In genomic region chr2:43676322-43677050, GRCh38 we compare ENCODE assay signal across 8 cellular contexts. TPM values are rescaled to one million over a fixed set of nuclear protein-coding genes. Genes with fewer than 3 reads are reported as not detected.
A peak's percentile ranks its signal among the peaks of the same experiment; 100 is the strongest.
DNase-seq lines count a peak whose midpoint lies in the region; ATAC-seq and TF ChIP-seq lines count a peak whose summit lies in the region.

C1GALT1C1L (minus strand) TSS chr2:43676429; CDS start chr2:43676322, 107 bp downstream.

- H3K36me3 Mint-ChIP-seq in osteocyte (ENCODE audit: unreplicated experiment) = peaks cover 5% of the 10 kb centered on the region

- H3K9me3 ChIP-seq in upper lobe of left lung = no peaks in the 10 kb centered on the region

- H3K27me3 Mint-ChIP-seq in osteocyte (ENCODE audit: unreplicated experiment) = peaks cover 10% of the 10 kb centered on the region

- TF ChIP-seq EP300 in upper lobe of left lung (IDR thresholded peaks at IDR 0.05) = no peak

- TF ChIP-seq CTCF in fibroblast of the aortic adventitia (IDR thresholded peaks at IDR 0.05; ENCODE audit: insufficient read depth, low read length) = no peak
- no peak for TF ChIP-seq CTCF in upper lobe of left lung (IDR thresholded peaks at IDR 0.05)
- no peak for TF ChIP-seq CTCF in osteocyte (IDR thresholded peaks at IDR 0.05)

- peak within 1 kb of the TSS; percentile 54 for H3K4me3 ChIP-seq in fibroblast of the aortic adventitia (ENCODE audit: low read depth, low read length)
- H3K4me3 ChIP-seq in upper lobe of left lung = peak within 1 kb of the TSS in 3 of 4 donors; percentile 30 to 56 (median 49)

- DNase-seq in COLO668 (lab: John Stamatoyannopoulos, UW; ENCODE audit: unreplicated experiment) = peak; percentile 62
- peak; percentile 50 for DNase-seq in NCI-H146 treated with DMSO at 0.1 percent for 48 hours (lab: John Stamatoyannopoulos, UW; ENCODE audit: unreplicated experiment)
- peak; percentile 1 for DNase-seq in activated CD8-positive, alpha-beta memory T cell treated with anti-CD3 and anti-CD28 coated beads, Interleukin-2, amount 50 U/mL, for 1 hour (ENCODE audit: extremely low read depth)
- DNase-seq in fibroblast of the aortic adventitia (ENCODE audit: low read depth) = peak; percentile 50
- DNase-seq in nucleus accumbens (lab: John Stamatoyannopoulos, UW) = peak in 44 of 56 donors; percentile 1 to 62 (median 22)
- DNase-seq in upper lobe of left lung = peak; percentile 49 to 89
- DNase-seq in G401 (ENCODE audit: low spot score) = no peak
- no peak for DNase-seq in osteocyte (ENCODE audit: extremely low spot score, unreplicated experiment)

- no peaks in the 10 kb centered on the region for H3K27me3 ChIP-seq in upper lobe of left lung

- in situ Hi-C loops in G401 (cut with HindIII; ENCODE audit: low sequenced_read_pairs) = no loop called here

- H3K27ac ChIP-seq in upper lobe of left lung = peak within 1 kb of the TSS in 1 of 4 donors; percentile 24

- no peak within 1 kb of the TSS for H3K27ac Mint-ChIP-seq in osteocyte (ENCODE audit: unreplicated experiment)

- H3K36me3 ChIP-seq in upper lobe of left lung = no peaks in the 10 kb centered on the region

- peaks cover 6% of the 10 kb centered on the region for H3K9me3 Mint-ChIP-seq in osteocyte (ENCODE audit: unreplicated experiment)

- peaks cover 0 to 5% (median 0%) of the 10 kb centered on the region in 4 donors for H3K4me1 ChIP-seq in upper lobe of left lung

- 19 to 40% methylated on average over 15 to 27 of the region's 27 CpGs for WGBS in upper lobe of left lung, 2 donors

- no peak within 1 kb of the TSS for H3K4me3 Mint-ChIP-seq in osteocyte (ENCODE audit: unreplicated experiment)

- ATAC-seq in upper lobe of left lung (ENCODE audit: low FRiP score in 2 of 2) = peak; percentile 63 to 96

- H3K4me1 Mint-ChIP-seq in osteocyte (ENCODE audit: unreplicated experiment) = no peaks in the 10 kb centered on the region

- TF ChIP-seq POLR2A in upper lobe of left lung (IDR thresholded peaks at IDR 0.05) = no peak

RNA-seq across cellular contexts. Expression of gene C1GALT1C1L, which starts in this region (rescaled TPM):
- total RNA-seq in fibroblast of the aortic adventitia (ENCODE audit: low replicate concordance) (0.16 and 0.36 TPM in 2 replicates), upper lobe of left lung (1 to 10 TPM in 1 of 6 donors, under 1 TPM in 1, not detected in 4; 0.77 to 2.5 TPM), osteocyte (not detected in 2 replicates)
- total RNA-seq in G401 (2014; rRNA removed; shearing (Covaris generic)) = not detected in 2 replicates

Comparison
In these comparisons a context has a peak if more than half of its experiments do, and no peak if none do; other contexts are left out.
1. Peak in DNase-seq and H3K4me3 ChIP-seq in fibroblast of the aortic adventitia; RNA of the gene not detected or under 1 TPM.
2. DNase-seq: peak in COLO668 (single experiment), NCI-H146 treated with DMSO at 0.1 percent for 48 hours (single experiment), activated CD8-positive, alpha-beta memory T cell treated with anti-CD3 and anti-CD28 coated beads, Interleukin-2, amount 50 U/mL, for 1 hour (single experiment), nucleus accumbens (44 of 56) and upper lobe of left lung (2 of 2); none in G401 (single experiment) and osteocyte (single experiment).